Comparison of ENCODE assay signal across 4 cellular contexts in the genomic region with DNA sequence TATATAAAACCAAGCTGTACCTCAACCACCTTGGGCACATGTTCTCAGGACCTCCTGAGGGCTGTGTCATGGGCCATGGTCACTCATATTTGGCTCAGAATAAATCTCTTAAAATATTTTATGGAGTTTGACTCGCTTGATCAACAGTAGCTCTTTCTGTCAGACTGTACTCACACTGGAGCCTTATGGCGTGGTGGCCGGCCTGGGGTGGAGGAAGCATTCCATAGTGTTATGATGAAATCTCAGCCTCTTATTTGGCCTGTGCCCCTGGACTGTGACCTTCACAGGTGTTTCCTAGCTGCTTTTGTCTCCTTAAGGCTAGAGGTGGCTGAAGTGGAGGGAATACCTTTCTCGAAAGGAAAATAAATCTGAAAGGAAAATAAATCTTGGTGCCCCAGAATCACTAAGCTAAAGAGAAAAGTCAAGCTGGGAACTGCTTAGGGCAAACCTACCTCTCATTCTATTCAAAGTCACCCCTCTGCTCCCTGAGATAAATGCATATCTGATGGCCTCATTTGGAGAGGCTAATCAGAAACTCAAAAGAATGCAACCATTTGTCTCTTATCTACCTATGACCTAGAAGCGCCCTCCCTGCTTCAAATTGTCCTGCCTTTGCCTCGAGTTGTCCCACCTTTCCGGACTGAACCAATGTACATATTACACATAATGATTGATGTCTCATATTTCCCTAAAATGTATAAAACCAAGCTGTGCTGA. TPM values are rescaled to one million over a fixed set of nuclear protein-coding genes. Genes with fewer than 3 reads are reported as not detected.
"Had no signal": no experiment of that assay in that cellular context is flagged by ENCODE, and none has a peak within 500 bp of the region (broad histone marks: within the 10 kb centered on the region; RNA-seq: fewer than 3 reads in every experiment).

No MANE protein-coding gene starts in this region.

RNA-seq across cellular contexts. Expression of gene TRIM17, which starts 16.8 kb away (rescaled TPM):
- total RNA-seq: pulmonary artery endothelial cell, right atrium auricular region, right lobe of liver, subcutaneous adipose tissue had no signal
